ENCODE assay signal across 9 cellular contexts in the genomic region with DNA sequence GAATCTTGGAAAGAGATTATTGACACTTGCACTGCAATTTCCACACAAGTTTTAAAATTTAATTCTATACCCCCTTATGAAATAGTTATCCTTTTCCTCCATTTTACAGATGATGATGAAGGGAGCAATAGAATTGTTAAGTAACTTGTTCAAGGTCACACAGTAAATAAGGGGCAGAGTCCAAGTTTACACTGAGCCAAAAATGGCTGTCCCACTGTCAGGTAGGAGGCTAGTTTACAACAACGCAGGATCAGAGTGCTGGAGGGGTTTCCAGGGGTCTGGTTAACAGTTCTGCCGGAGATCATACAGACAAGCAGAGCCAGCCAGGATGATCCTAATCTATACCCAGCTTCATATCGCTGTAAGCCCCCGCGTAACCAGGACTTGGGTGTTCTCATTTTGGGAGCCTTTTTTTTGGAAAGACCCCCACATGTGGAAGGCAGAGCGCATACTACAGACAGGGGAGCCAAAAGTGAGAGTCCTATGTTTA. TPM values are rescaled to one million over a fixed set of nuclear protein-coding genes. Genes with fewer than 3 reads are reported as not detected.
DNase-seq lines count a peak whose midpoint lies in the region; ATAC-seq and TF ChIP-seq lines count a peak whose summit lies in the region.
"Had no signal": no experiment of that assay in that cellular context is flagged by ENCODE, and none has a peak within 500 bp of the region (broad histone marks: within the 10 kb centered on the region; RNA-seq: fewer than 3 reads in every experiment).

No MANE protein-coding gene starts in this region.

- H3K4me1 Mint-ChIP-seq in naive B cell: peaks cover 7 to 29% (median 9%) of the 10 kb centered on the region in 3 donors

- POLR2A ChIA-PET in AG04449 (lab: Yijun Ruan, JAX): interaction anchor here (0.6 to 1.7 kb wide), 5 partner anchors 22 to 48 kb away, joined by 3 to 10 read pairs (median 4); no protein-coding TSS in a partner anchor

- H3K9me3 Mint-ChIP-seq in naive B cell: no peaks in the 10 kb centered on the region
- H3K9me3 Mint-ChIP-seq: T-helper 1 cell treated with Interleukin-12 subunit alpha and Interleukin-12 subunit beta and Interleukin-4 antibody, amounts not matched to agents 30 μg/mL and 1 μg/mL, for 36 hours had no signal

- H3K27me3 ChIP-seq in dorsolateral prefrontal cortex: no peaks in the 10 kb centered on the region

- peaks cover 50 to 91% (median 66%) of the 10 kb centered on the region in 3 donors for H3K27me3 Mint-ChIP-seq in naive B cell

- TF ChIP-seq CTCF in AG04449 (IDR thresholded peaks at IDR 0.05; ENCODE audit: insufficient read depth, low read length, missing control alignments) (no peak), LNCaP clone FGC (IDR thresholded peaks at IDR 0.05; ENCODE audit: control insufficient read depth, extremely low read depth, insufficient read depth) (no peak), dorsolateral prefrontal cortex (IDR thresholded peaks at IDR 0.05 in 54 of 56, conservative IDR thresholded peaks at IDR 0.05 in 2 of 56; ENCODE audit: low read depth in 1 of 56, partially characterized antibody in 56 of 56) (no peak)

- no peak for ATAC-seq in naive B cell (ENCODE audit: low read depth in 2 of 2)
- ATAC-seq in HG03025 (IDR thresholded peaks at IDR 0.05; ENCODE audit: low FRiP score, unreplicated experiment): no peak

- DNase-seq in AG04449 (ENCODE audit: low read depth, low spot score): no peak
- no peak for DNase-seq in LNCaP clone FGC (ENCODE audit: low read depth)
- DNase-seq in dorsolateral prefrontal cortex: no peak
- DNase-seq in naive B cell: no peak
- no peak for DNase-seq in glomerular visceral epithelial cell (ENCODE audit: extremely low spot score)
- DNase-seq in LoVo (ENCODE audit: low spot score): no peak
- DNase-seq in amygdala (lab: John Stamatoyannopoulos, UW): no peak

- H3K4me3 ChIP-seq in AG04449 (ENCODE audit: low read depth, low read length) (peak overlapping the region; percentile 73), LNCaP clone FGC (ENCODE audit: low read depth, low read length) (peak overlapping the region; percentile 37), dorsolateral prefrontal cortex (peak overlapping the region; percentile 31 to 97 (median 88))

- H3K27ac Mint-ChIP-seq in naive B cell: no peak overlapping the region
- H3K27ac Mint-ChIP-seq: T-helper 1 cell treated with Interleukin-12 subunit alpha and Interleukin-12 subunit beta and Interleukin-4 antibody, amounts not matched to agents 30 μg/mL and 1 μg/mL, for 36 hours had no signal

- no peaks in the 10 kb centered on the region for H3K36me3 Mint-ChIP-seq in naive B cell

- CTCF ChIA-PET in AG04449 (lab: Yijun Ruan, JAX): interaction anchor here (0.7 to 4.1 kb wide), 11 partner anchors 10 to 309 kb away, joined by 3 to 22 read pairs (median 3); no protein-coding TSS in a partner anchor

- intact Hi-C loops in dorsolateral prefrontal cortex (cut with DNase I): loop anchor here (1.0 to 10.0 kb wide), 5 partner anchors 20 to 503 kb away; partner anchors contain the start of gene C10orf105 (in 1 of the 2)

- peak overlapping the region; percentile 60 to 90 (median 64) for H3K4me3 Mint-ChIP-seq in naive B cell
- H3K4me3 Mint-ChIP-seq: T-helper 1 cell treated with Interleukin-12 subunit alpha and Interleukin-12 subunit beta and Interleukin-4 antibody, amounts not matched to agents 30 μg/mL and 1 μg/mL, for 36 hours had no signal

- peak overlapping the region in 40 of 59 donors; percentile 9 to 97 (median 88) for H3K27ac ChIP-seq in dorsolateral prefrontal cortex

RNA-seq across cellular contexts. Expression of gene UNC5B, which starts 0.6 kb away (rescaled TPM):
- total RNA-seq in dorsolateral prefrontal cortex: 10 to 100 TPM; 12.3 to 77.7 (median 23.7) TPM
- not detected for polyA plus RNA-seq in naive B cell (ENCODE audit: low read depth in 6 of 6)

Comparison
In these comparisons a context has a peak if more than half of its experiments do, and no peak if none do; other contexts are left out.
1. H3K4me3 ChIP-seq: peak in every context shown above with its lines; median percentile 88 in dorsolateral prefrontal cortex; 73 in AG04449; 37 in LNCaP clone FGC.